In genomic region chr6:37557645-37558114, GRCh38 we compare ENCODE assay signal across 17 cellular contexts. TPM values are rescaled to one million over a fixed set of nuclear protein-coding genes. Genes with fewer than 3 reads are reported as not detected.
DNase-seq lines count a peak whose midpoint lies in the region; ATAC-seq and TF ChIP-seq lines count a peak whose summit lies in the region.
"Had no signal": no experiment of that assay in that cellular context is flagged by ENCODE, and none has a peak within 500 bp of the region (broad histone marks: within the 10 kb centered on the region; RNA-seq: fewer than 3 reads in every experiment).

No MANE protein-coding gene starts in this region.

- peaks cover 0 to 3% (median 0%) of the 10 kb centered on the region in 11 experiments; a peak in 1 of 22 replicates for H4K20me1 ChIP-seq in BLaER1 treated with 17β-estradiol and CSF1 and Interleukin-3, amounts not matched to agents 10 nM and 100 nM

- H3K27me3 Mint-ChIP-seq in T-helper 17 cell (peaks cover 5% of the 10 kb centered on the region), nephron progenitor cell (ENCODE audit: low read depth, poor library complexity) (peaks cover 75% of the 10 kb centered on the region)

- peak overlapping the region; percentile 43 to 92 (median 84); a peak in 21 of 22 replicates for H3K4me2 ChIP-seq in BLaER1 treated with 17β-estradiol and CSF1 and Interleukin-3, amounts not matched to agents 10 nM and 100 nM
- H3K4me2 ChIP-seq: PC-9 had no signal

- no peak for ATAC-seq in T-helper 17 cell
- no peak for ATAC-seq in GM21619 (IDR thresholded peaks at IDR 0.05; ENCODE audit: unreplicated experiment)
- ATAC-seq in HG03469 (IDR thresholded peaks at IDR 0.05; ENCODE audit: unreplicated experiment) = no peak
- ATAC-seq: activated T-cell treated with anti-CD3 and anti-CD28 coated beads, Interleukin-2, amount 50 U/mL, for 72 hours; natural killer cell treated with Interleukin-12 subunit alpha and Interleukin-12 subunit beta and Interleukin-15 and Interleukin-18, amount 100 ng/mL, for 72 hours; psoas muscle had no signal

- peak overlapping the region; percentile 36 for H3K4me3 Mint-ChIP-seq in T-helper 17 cell
- H3K4me3 Mint-ChIP-seq in nephron progenitor cell = peak overlapping the region; percentile 59
- H3K4me3 Mint-ChIP-seq: activated T-cell treated with anti-CD3 and anti-CD28 coated beads, Interleukin-2, amount 50 U/mL, for 72 hours; natural killer cell treated with Interleukin-12 subunit alpha and Interleukin-12 subunit beta and Interleukin-15 and Interleukin-18, amount 100 ng/mL, for 72 hours had no signal

- DNase-seq in T-helper 17 cell (no peak), nephron progenitor cell (no peak), NCI-H1436 treated with DMSO at 0.1 percent for 48 hours (lab: John Stamatoyannopoulos, UW) (no peak)
- DNase-seq: activated T-cell treated with anti-CD3 and anti-CD28 coated beads, Interleukin-2, amount 50 U/mL, for 72 hours; amniotic stem cell; Caco-2; caudate nucleus; foreskin melanocyte; kidney glomerular epithelial cell; mesenchymal stem cell; PC-9; psoas muscle had no signal

- no peaks in the 10 kb centered on the region for H3K36me3 ChIP-seq in BLaER1 treated with 17β-estradiol and CSF1 and Interleukin-3, amounts not matched to agents 10 nM and 100 nM

- peak overlapping the region in 8 of 11 experiments; percentile 2 to 66 (median 54); a peak in 12 of 22 replicates for H3K9ac ChIP-seq in BLaER1 treated with 17β-estradiol and CSF1 and Interleukin-3, amounts not matched to agents 10 nM and 100 nM

- peaks cover 52 to 100% (median 100%) of the 10 kb centered on the region in 10 experiments for H3K4me1 ChIP-seq in BLaER1 treated with 17β-estradiol and CSF1 and Interleukin-3, amounts not matched to agents 10 nM and 100 nM
- H3K4me1 ChIP-seq: psoas muscle had no signal

- H3K9me3 ChIP-seq in BLaER1 treated with 17β-estradiol and CSF1 and Interleukin-3, amounts not matched to agents 10 nM and 100 nM (replicated peaks in 1 of 11) = no peaks in the 10 kb centered on the region
- no peaks in the 10 kb centered on the region for H3K9me3 ChIP-seq in T-helper 17 cell (ENCODE audit: control insufficient read depth, low read length, poor library complexity, severe bottlenecking)
- H3K9me3 ChIP-seq: Caco-2, psoas muscle had no signal

- peaks cover 41% of the 10 kb centered on the region for H3K4me1 Mint-ChIP-seq in T-helper 17 cell
- H3K4me1 Mint-ChIP-seq in nephron progenitor cell = peaks cover 81% of the 10 kb centered on the region

- H3K27me3 ChIP-seq in BLaER1 treated with 17β-estradiol and CSF1 and Interleukin-3, amounts not matched to agents 10 nM and 100 nM = peaks cover 0 to 44% (median 0%) of the 10 kb centered on the region in 11 experiments; a peak in 4 of 22 replicates

- no peak for TF ChIP-seq CTCF in GM12875 (IDR thresholded peaks at IDR 0.05; ENCODE audit: borderline replicate concordance, insufficient read depth, low read depth, low read length)
- no peak for TF ChIP-seq CTCF in nephron progenitor cell (IDR thresholded peaks at IDR 0.05)

- peak overlapping the region in 8 of 11 experiments; percentile 24 to 74 (median 61); a peak in 14 of 22 replicates for H3K27ac ChIP-seq in BLaER1 treated with 17β-estradiol and CSF1 and Interleukin-3, amounts not matched to agents 10 nM and 100 nM
- H3K27ac ChIP-seq: PC-9, psoas muscle had no signal

- no peak overlapping the region; a peak in 1 of 20 replicates for H3K4me3 ChIP-seq in BLaER1 treated with 17β-estradiol and CSF1 and Interleukin-3, amounts not matched to agents 10 nM and 100 nM
- peak overlapping the region; percentile 36 for H3K4me3 ChIP-seq in GM12875 (ENCODE audit: low read depth, low read length)
- H3K4me3 ChIP-seq: PC-9, psoas muscle had no signal

- H3K36me3 Mint-ChIP-seq in T-helper 17 cell (ENCODE audit: low read depth) = no peaks in the 10 kb centered on the region
- H3K36me3 Mint-ChIP-seq in nephron progenitor cell (ENCODE audit: low read depth) = no peaks in the 10 kb centered on the region
- H3K36me3 Mint-ChIP-seq: natural killer cell treated with Interleukin-12 subunit alpha and Interleukin-12 subunit beta and Interleukin-15 and Interleukin-18, amount 100 ng/mL, for 72 hours had no signal

- peak overlapping the region; percentile 87 for H3K27ac Mint-ChIP-seq in T-helper 17 cell
- H3K27ac Mint-ChIP-seq in nephron progenitor cell = no peak overlapping the region
- H3K27ac Mint-ChIP-seq: activated T-cell treated with anti-CD3 and anti-CD28 coated beads, Interleukin-2, amount 50 U/mL, for 72 hours; natural killer cell treated with Interleukin-12 subunit alpha and Interleukin-12 subunit beta and Interleukin-15 and Interleukin-18, amount 100 ng/mL, for 72 hours had no signal

- H3K9me3 Mint-ChIP-seq in nephron progenitor cell = peaks cover 6% of the 10 kb centered on the region
- H3K9me3 Mint-ChIP-seq: activated T-cell treated with anti-CD3 and anti-CD28 coated beads, Interleukin-2, amount 50 U/mL, for 72 hours; natural killer cell treated with Interleukin-12 subunit alpha and Interleukin-12 subunit beta and Interleukin-15 and Interleukin-18, amount 100 ng/mL, for 72 hours had no signal

RNA-seq across cellular contexts. Expression of gene CCDC167, which starts 58.0 kb away (rescaled TPM):
- total RNA-seq in T-helper 17 cell = 10 to 100 TPM; 29.6 to 43.7 TPM
